In genomic region chr2:54904836-54905235, GRCh38 we compare ENCODE assay signal across 2 cellular contexts.
A peak's percentile ranks its signal among the peaks of the same experiment; 100 is the strongest.
TF ChIP-seq lines count a peak whose summit lies in the region.

No MANE protein-coding gene starts in this region.

TF ChIP-seq in HCT116, 20 proteins besides CTCF, POLR2A, EP300 and RAD21 (continued from another document):
- TF ChIP-seq ZFX (IDR thresholded peaks at IDR 0.05) (no peak), CEBPB (IDR thresholded peaks at IDR 0.05; ENCODE audit: low read depth) (no peak), JUND (IDR thresholded peaks at IDR 0.05) (0 out of 2 replicates have a peak, but pooled peaks have one; percentile 17), EZH2phosphoT487 (IDR thresholded peaks at IDR 0.05; ENCODE audit: borderline replicate concordance) (no peak), SIN3A (IDR thresholded peaks at IDR 0.05; ENCODE audit: low read depth) (no peak), ZNF274 (IDR thresholded peaks at IDR 0.05; ENCODE audit: low read depth, low read length) (no peak), CBX3 (IDR thresholded peaks at IDR 0.05; ENCODE audit: low read depth) (0 out of 2 replicates have a peak, but pooled peaks have one; percentile 28), SP1 (IDR thresholded peaks at IDR 0.05; ENCODE audit: low read depth) (peak; percentile 19; the same call in 1 of the 2 replicates), TCF7L2 (IDR thresholded peaks at IDR 0.05; ENCODE audit: borderline replicate concordance, extremely low read depth, insufficient read depth, insufficient read length) (no peak), FOSL1 (IDR thresholded peaks at IDR 0.05; ENCODE audit: low read depth) (no peak), POLR2AphosphoS5 (IDR thresholded peaks at IDR 0.05; ENCODE audit: low read depth, low read length) (no peak; the same call in 1 of the 2 replicates), ELF1 (IDR thresholded peaks at IDR 0.05; ENCODE audit: borderline replicate concordance, low read depth) (no peak), EZH2 (IDR thresholded peaks at IDR 0.05) (no peak), ZBTB33 (IDR thresholded peaks at IDR 0.05; ENCODE audit: extremely low read depth, insufficient replicate concordance, low read length) (no peak), REST (IDR thresholded peaks at IDR 0.05; ENCODE audit: low read depth) (no peak), ATF3 (IDR thresholded peaks at IDR 0.05) (no peak), MAX (IDR thresholded peaks at IDR 0.05) (no peak; the same call in 1 of the 2 replicates)

TF ChIP-seq in HepG2, 621 proteins besides CTCF, POLR2A, EP300 and RAD21 (continued from another document):
- TF ChIP-seq ZNF10 (CRISPR knock-in tag; IDR thresholded peaks at IDR 0.05; ENCODE audit: borderline replicate concordance, low read depth) = no peak
- TF ChIP-seq SRY (CRISPR knock-in tag; IDR thresholded peaks at IDR 0.05) = no peak
- TF ChIP-seq KDM5B (CRISPR knock-in tag; IDR thresholded peaks at IDR 0.05; ENCODE audit: borderline replicate concordance) = no peak
TF ChIP-seq in HepG2: peak in this region for 0.
